Comparison of ENCODE assay signal across 1 cellular context in the genomic region with DNA sequence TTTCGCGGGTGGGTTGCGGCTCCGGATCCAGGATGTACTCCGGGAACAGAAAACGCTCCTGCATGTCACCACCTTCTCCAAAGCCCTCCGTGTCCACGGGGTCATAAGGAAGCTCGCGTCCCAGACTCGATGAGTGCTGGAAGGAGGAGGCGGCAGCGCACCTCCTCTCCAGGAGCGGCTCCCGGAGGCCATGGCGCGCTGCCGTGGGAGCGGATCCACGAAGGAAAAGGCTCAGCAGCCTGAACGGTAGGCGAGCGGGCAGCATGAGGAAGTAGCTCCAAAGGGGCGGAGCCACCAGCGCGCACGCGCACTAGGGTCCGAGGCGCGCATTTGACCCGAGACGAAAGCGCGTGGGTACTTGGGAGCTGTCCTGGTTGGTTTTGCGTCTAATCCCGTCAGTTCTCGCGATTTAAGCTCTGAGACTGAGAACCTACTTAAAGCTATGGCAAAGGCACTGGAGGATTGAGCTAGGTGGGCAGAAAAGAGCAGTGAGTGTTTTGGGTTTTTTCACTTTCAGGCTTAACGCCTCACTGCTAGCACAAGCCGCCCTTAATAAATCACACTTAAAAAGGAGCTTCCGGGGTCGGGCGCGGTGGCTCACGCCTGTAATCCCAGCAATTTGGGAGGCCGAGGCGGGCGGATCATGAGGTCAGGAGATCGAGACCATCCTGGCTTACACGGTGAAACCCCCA.
TF ChIP-seq lines count a peak whose summit lies in the region.

NOA1 (minus strand) TSS at position 286 of the 692 bp plus-strand sequence; CDS start at position 265, 21 bp downstream.

TF ChIP-seq in K562, 482 proteins besides CTCF, POLR2A, EP300 and RAD21 (continued from another document and continues in another):
- peak; percentile 67; the same call in 1 of the 2 replicates for TF ChIP-seq E2F4 (CRISPR knock-in tag; IDR thresholded peaks at IDR 0.05; ENCODE audit: low read depth)
- no peak for TF ChIP-seq TRIM24 (IDR thresholded peaks at IDR 0.05)
- no peak for TF ChIP-seq CREB3 (tag; conservative IDR thresholded peaks at IDR 0.05; ENCODE audit: low read depth)
- peak in 1 of 3 experiments; percentile 65 for TF ChIP-seq YY1 (IDR thresholded peaks at IDR 0.05; ENCODE audit: borderline replicate concordance in 1 of 3, control insufficient read depth in 1 of 3, extremely low read depth in 1 of 3, insufficient read depth in 3 of 3, insufficient read length in 1 of 3, insufficient replicate concordance in 2 of 3, low read depth in 1 of 3, low read length in 2 of 3)
- TF ChIP-seq ZNF174 (CRISPR knock-in tag; IDR thresholded peaks at IDR 0.05): no peak
- TF ChIP-seq CHCHD3 (CRISPR knock-in tag; IDR thresholded peaks at IDR 0.05): no peak
- TF ChIP-seq PREB (CRISPR knock-in tag; IDR thresholded peaks at IDR 0.05): 0 out of 2 replicates have a peak, but pooled peaks have one; percentile 36
- TF ChIP-seq ZNF644 (tag; IDR thresholded peaks at IDR 0.05; ENCODE audit: low read depth): no peak
- TF ChIP-seq NR4A1 (CRISPR knock-in tag; IDR thresholded peaks at IDR 0.05): no peak
- no peak for TF ChIP-seq NR4A1 (tag; IDR thresholded peaks at IDR 0.05)
- no peak for TF ChIP-seq TEAD2 (tag; IDR thresholded peaks at IDR 0.05)
- TF ChIP-seq, protein P1, sequence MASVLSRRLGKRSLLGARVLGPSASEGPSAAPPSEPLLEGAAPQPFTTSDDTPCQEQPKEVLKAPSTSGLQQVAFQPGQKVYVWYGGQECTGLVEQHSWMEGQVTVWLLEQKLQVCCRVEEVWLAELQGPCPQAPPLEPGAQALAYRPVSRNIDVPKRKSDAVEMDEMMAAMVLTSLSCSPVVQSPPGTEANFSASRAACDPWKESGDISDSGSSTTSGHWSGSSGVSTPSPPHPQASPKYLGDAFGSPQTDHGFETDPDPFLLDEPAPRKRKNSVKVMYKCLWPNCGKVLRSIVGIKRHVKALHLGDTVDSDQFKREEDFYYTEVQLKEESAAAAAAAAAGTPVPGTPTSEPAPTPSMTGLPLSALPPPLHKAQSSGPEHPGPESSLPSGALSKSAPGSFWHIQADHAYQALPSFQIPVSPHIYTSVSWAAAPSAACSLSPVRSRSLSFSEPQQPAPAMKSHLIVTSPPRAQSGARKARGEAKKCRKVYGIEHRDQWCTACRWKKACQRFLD (CRISPR knock-in tag; IDR thresholded peaks at IDR 0.05): 0 out of 2 replicates have a peak, but pooled peaks have one; percentile 36
- TF ChIP-seq XRCC3 (IDR thresholded peaks at IDR 0.05): no peak
- no peak for TF ChIP-seq ATF6 (CRISPR knock-in tag; IDR thresholded peaks at IDR 0.05)
- no peak for TF ChIP-seq GATA2 (CRISPR knock-in tag; IDR thresholded peaks at IDR 0.05)
- no peak for TF ChIP-seq JUND (IDR thresholded peaks at IDR 0.05; ENCODE audit: borderline replicate concordance, low read depth, low read length)
- TF ChIP-seq JUND (tag; IDR thresholded peaks at IDR 0.05; ENCODE audit: borderline replicate concordance, low read depth, low read length): no peak; the same call in 2 of the 3 replicates
- no peak for TF ChIP-seq ETS2 (tag; IDR thresholded peaks at IDR 0.05; ENCODE audit: borderline replicate concordance, poor library complexity, severe bottlenecking)
- no peak for TF ChIP-seq YBX1 (IDR thresholded peaks at IDR 0.05)
- peak in 1 of 2 experiments; percentile 18; a peak in 1 of 4 replicates for TF ChIP-seq MAZ (CRISPR knock-in tag; conservative IDR thresholded peaks at IDR 0.05 in 1 of 2, IDR thresholded peaks at IDR 0.05 in 1 of 2)
- no peak for TF ChIP-seq ZNF444 (CRISPR knock-in tag; IDR thresholded peaks at IDR 0.05)
- no peak for TF ChIP-seq ELF4 (CRISPR knock-in tag; IDR thresholded peaks at IDR 0.05)
- TF ChIP-seq PTRF (tag; IDR thresholded peaks at IDR 0.05): no peak
- no peak for TF ChIP-seq RHOXF2B (CRISPR knock-in tag; conservative IDR thresholded peaks at IDR 0.05)
- TF ChIP-seq, protein P2, sequence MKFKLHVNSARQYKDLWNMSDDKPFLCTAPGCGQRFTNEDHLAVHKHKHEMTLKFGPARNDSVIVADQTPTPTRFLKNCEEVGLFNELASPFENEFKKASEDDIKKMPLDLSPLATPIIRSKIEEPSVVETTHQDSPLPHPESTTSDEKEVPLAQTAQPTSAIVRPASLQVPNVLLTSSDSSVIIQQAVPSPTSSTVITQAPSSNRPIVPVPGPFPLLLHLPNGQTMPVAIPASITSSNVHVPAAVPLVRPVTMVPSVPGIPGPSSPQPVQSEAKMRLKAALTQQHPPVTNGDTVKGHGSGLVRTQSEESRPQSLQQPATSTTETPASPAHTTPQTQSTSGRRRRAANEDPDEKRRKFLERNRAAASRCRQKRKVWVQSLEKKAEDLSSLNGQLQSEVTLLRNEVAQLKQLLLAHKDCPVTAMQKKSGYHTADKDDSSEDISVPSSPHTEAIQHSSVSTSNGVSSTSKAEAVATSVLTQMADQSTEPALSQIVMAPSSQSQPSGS (CRISPR knock-in tag; IDR thresholded peaks at IDR 0.05): no peak
- TF ChIP-seq RFX7 (CRISPR knock-in tag; IDR thresholded peaks at IDR 0.05): no peak
- TF ChIP-seq SIN3B (IDR thresholded peaks at IDR 0.05; ENCODE audit: low read depth): 0 out of 2 replicates have a peak, but pooled peaks have one; percentile 37
- peak; percentile 57 for TF ChIP-seq TAF9B (IDR thresholded peaks at IDR 0.05; ENCODE audit: partially characterized antibody)
- 0 out of 4 replicates have a peak, but pooled peaks of 1 of the 2 experiments have one; percentile 1 for TF ChIP-seq NONO (IDR thresholded peaks at IDR 0.05; ENCODE audit: low read depth in 2 of 2, low read length in 1 of 2)
- no peak for TF ChIP-seq CHD4 (IDR thresholded peaks at IDR 0.05; ENCODE audit: insufficient read depth, insufficient replicate concordance, low read depth, low read length, poor library complexity, severe bottlenecking)
- peak; percentile 70; the same call in 1 of the 2 replicates for TF ChIP-seq NKRF (IDR thresholded peaks at IDR 0.05; ENCODE audit: borderline replicate concordance)
- no peak for TF ChIP-seq KLF10 (CRISPR knock-in tag; IDR thresholded peaks at IDR 0.05)
- no peak for TF ChIP-seq MYBL2 (IDR thresholded peaks at IDR 0.05; ENCODE audit: low read depth)
- no peak for TF ChIP-seq MYBL2 (CRISPR knock-in tag; IDR thresholded peaks at IDR 0.05; ENCODE audit: borderline replicate concordance)
- no peak for TF ChIP-seq CBX3 (IDR thresholded peaks at IDR 0.05; ENCODE audit: borderline replicate concordance in 1 of 2, low read length in 2 of 2)
- no peak for TF ChIP-seq PTBP1 (IDR thresholded peaks at IDR 0.05; ENCODE audit: low read depth, low read length)
- TF ChIP-seq SMAD1 (IDR thresholded peaks at IDR 0.05; ENCODE audit: low read depth, low read length, partially characterized antibody): peak; percentile 85
- no peak for TF ChIP-seq KDM1A (IDR thresholded peaks at IDR 0.05)
- TF ChIP-seq MTF1 (CRISPR knock-in tag; IDR thresholded peaks at IDR 0.05; ENCODE audit: borderline replicate concordance): no peak
- TF ChIP-seq NCOA2 (IDR thresholded peaks at IDR 0.05; ENCODE audit: partially characterized antibody in 2 of 2): no peak
- 0 out of 2 replicates have a peak, but pooled peaks have one; percentile 16 for TF ChIP-seq GABPA (tag; conservative IDR thresholded peaks at IDR 0.05; ENCODE audit: low read depth)
- TF ChIP-seq HCFC1 (IDR thresholded peaks at IDR 0.05; ENCODE audit: low read depth, low read length): peak; percentile 28; the same call in 1 of the 2 replicates
- no peak for TF ChIP-seq RBM39 (optimal IDR thresholded peaks at IDR 0.05; ENCODE audit: low read depth, low read length)
- peak; percentile 68; the same call in 1 of the 2 replicates for TF ChIP-seq ARID4B (CRISPR knock-in tag; IDR thresholded peaks at IDR 0.05)
- TF ChIP-seq ZNF121 (CRISPR knock-in tag; conservative IDR thresholded peaks at IDR 0.05): no peak
- no peak for TF ChIP-seq RBM17 (IDR thresholded peaks at IDR 0.05; ENCODE audit: borderline replicate concordance, low read depth, low read length)
